Comparison of ENCODE assay signal across 18 cellular contexts in genomic region chr15:83475551-83475950, GRCh38. TPM values are rescaled to one million over a fixed set of nuclear protein-coding genes. Genes with fewer than 3 reads are reported as not detected.
DNase-seq lines count a peak whose midpoint lies in the region; ATAC-seq and TF ChIP-seq lines count a peak whose summit lies in the region.
"Had no signal": no experiment of that assay in that cellular context is flagged by ENCODE, and none has a peak within 500 bp of the region (broad histone marks: within the 10 kb centered on the region; RNA-seq: fewer than 3 reads in every experiment).

No MANE protein-coding gene starts in this region.

- intact Hi-C loops in dorsolateral prefrontal cortex (cut with DNase I): no loop called here

- H3K4me3 ChIP-seq in AG04449 (ENCODE audit: low read depth, low read length): no peak overlapping the region
- H3K4me3 ChIP-seq in dorsolateral prefrontal cortex: no peak overlapping the region
- H3K4me3 ChIP-seq: MG63, ovary, thyroid gland had no signal

- POLR2A ChIA-PET in AG04449 (lab: Yijun Ruan, JAX): no interaction called here

- no peaks in the 10 kb centered on the region for H3K27me3 ChIP-seq in dorsolateral prefrontal cortex
- H3K27me3 ChIP-seq: MG63, ovary, thyroid gland had no signal

- TF ChIP-seq CTCF in AG04449 (IDR thresholded peaks at IDR 0.05; ENCODE audit: insufficient read depth, low read length, missing control alignments) (no peak), dorsolateral prefrontal cortex (IDR thresholded peaks at IDR 0.05 in 54 of 56, conservative IDR thresholded peaks at IDR 0.05 in 2 of 56; ENCODE audit: low read depth in 1 of 56, partially characterized antibody in 56 of 56) (no peak)

- ATAC-seq in HG03095 (IDR thresholded peaks at IDR 0.05; ENCODE audit: unreplicated experiment) (no peak), HG03196 (IDR thresholded peaks at IDR 0.05; ENCODE audit: unreplicated experiment) (no peak)
- ATAC-seq: activated T-cell treated with anti-CD3 and anti-CD28 coated beads, Interleukin-2, amount 50 U/mL, for 4 hours; T-cell had no signal

- DNase-seq in AG04449 (ENCODE audit: low read depth, low spot score) (peak; percentile 2), M059J (ENCODE audit: low read depth) (peak; percentile 20), dorsolateral prefrontal cortex (no peak), kidney tubule cell (ENCODE audit: low spot score) (peak; percentile 82), NCI-H345 (lab: John Stamatoyannopoulos, UW) (no peak), Ammon's horn (ENCODE audit: low spot score) (no peak)
- DNase-seq: activated CD4-positive, alpha-beta T cell treated with anti-CD3 and anti-CD28 coated beads for 4 hours; activated T-cell treated with anti-CD3 and anti-CD28 coated beads, Interleukin-2, amount 50 U/mL, for 4 hours; DMS79 treated with DMSO at 0.1 percent for 48 hours; MG63; NCI-H2081 treated with DMSO at 0.1 percent for 48 hours; ovary; stimulated activated CD4-positive, alpha-beta T cell treated with anti-CD3 and anti-CD28 coated beads, Interleukin-15, amount 100 ng/mL, for 24 hours; T-cell; thyroid gland had no signal

- CTCF ChIA-PET in AG04449 (lab: Yijun Ruan, JAX): interaction anchor here (1.0 kb wide), 1 partner anchor 86 kb away, joined by 4 read pairs; no protein-coding TSS in a partner anchor

- peak overlapping the region in 50 of 59 donors; percentile 5 to 95 (median 78) for H3K27ac ChIP-seq in dorsolateral prefrontal cortex
- H3K27ac ChIP-seq: ovary, thyroid gland had no signal

RNA-seq across cellular contexts. Expression of gene SH3GL3, which starts 28.4 kb away (rescaled TPM):
- 0.27 TPM in 1 of 2 replicates, not detected in the other for total RNA-seq in M059J (2014; rRNA removed; shearing (Covaris generic))
- total RNA-seq in dorsolateral prefrontal cortex: 100 to 1,000 TPM in 36 of 120 experiments, 10 to 100 TPM in 84; 52.3 to 210 (median 91.0) TPM
- total RNA-seq: activated T-cell treated with anti-CD3 and anti-CD28 coated beads, Interleukin-2, amount 50 U/mL, for 4 hours; mesenteric fat pad; T-cell had no signal

Comparison
In these comparisons a context has a peak if more than half of its experiments do, and no peak if none do; other contexts are left out.
1. DNase-seq: peak in AG04449 (single experiment), M059J (single experiment) and kidney tubule cell (single experiment); none in dorsolateral prefrontal cortex (0 of 10), NCI-H345 (single experiment) and Ammon's horn (single experiment).
2. RNA of gene SH3GL3, which starts 28.4 kb away (total RNA-seq): 52.3 to 210 TPM in dorsolateral prefrontal cortex; 0.27 TPM in M059J; every median in the first group is over 10 times any median in the second.